In genomic region chr16:79589495-79590134, GRCh38 we compare ENCODE assay signal across 8 cellular contexts. TPM values are rescaled to one million over a fixed set of nuclear protein-coding genes. Genes with fewer than 3 reads are reported as not detected.
DNase-seq lines count a peak whose midpoint lies in the region; ATAC-seq and TF ChIP-seq lines count a peak whose summit lies in the region.

No MANE protein-coding gene starts in this region.

- peak overlapping the region; percentile 29 to 69 (median 56) for H3K4me3 ChIP-seq in heart right ventricle
- peak overlapping the region; percentile 53 to 56 for H3K4me3 ChIP-seq in vagina

- peaks cover 0 to 5% (median 0%) of the 10 kb centered on the region in 9 donors for H3K36me3 ChIP-seq in heart right ventricle
- no peaks in the 10 kb centered on the region for H3K36me3 ChIP-seq in vagina

- intact Hi-C loops in Right ventricle myocardium inferior (cut with DNase I) = loop anchor here (10.0 kb wide), 1 partner anchor 225 kb away; no protein-coding TSS in a partner anchor
- intact Hi-C loops in cardiac septum (cut with DNase I) = no loop called here
- intact Hi-C loops in heart right ventricle (cut with DNase I) = loop anchor here in 4 of 10 donors (1.0 to 10.0 kb wide), 5 partner anchors 17 to 1465 kb away; no protein-coding TSS in a partner anchor
- intact Hi-C loops in vagina (cut with DNase I) = loop anchor here (10.0 kb wide), 1 partner anchor 905 kb away; no protein-coding TSS in a partner anchor

- ATAC-seq in Right ventricle myocardium inferior (peak; percentile 45), heart right ventricle (peak in 7 of 8 donors; percentile 35 to 62 (median 42)), omental fat pad (ENCODE audit: low FRiP score) (peak; percentile 62), GM21619 (IDR thresholded peaks at IDR 0.05; ENCODE audit: unreplicated experiment) (no peak), HG03521 (IDR thresholded peaks at IDR 0.05; ENCODE audit: unreplicated experiment) (no peak)

- TF ChIP-seq POLR2A in vagina (IDR thresholded peaks at IDR 0.05) = no peak

- H3K27me3 ChIP-seq in heart right ventricle (peaks cover 0 to 27% (median 14%) of the 10 kb centered on the region in 7 donors), vagina (no peaks in the 10 kb centered on the region)

- peak overlapping the region in 8 of 10 donors; percentile 29 to 74 (median 58) for H3K27ac ChIP-seq in heart right ventricle
- peak overlapping the region; percentile 95 for H3K27ac ChIP-seq in vagina

- H3K4me1 ChIP-seq in heart right ventricle (peaks cover 0 to 36% (median 8%) of the 10 kb centered on the region in 9 donors), vagina (peaks cover 53% of the 10 kb centered on the region)

- peak in 1 of 9 donors; percentile 17 for TF ChIP-seq CTCF in heart right ventricle (IDR thresholded peaks at IDR 0.05)
- TF ChIP-seq CTCF in omental fat pad (IDR thresholded peaks at IDR 0.05) = no peak
- no peak for TF ChIP-seq CTCF in vagina (IDR thresholded peaks at IDR 0.05)

- WGBS in heart right ventricle, 2 donors = 10 to 13% methylated on average over 48 of the region's 48 CpGs

- DNase-seq in Right ventricle myocardium inferior (ENCODE audit: missing footprints) = no peak
- DNase-seq in cardiac septum (ENCODE audit: low spot score) = no peak
- DNase-seq in heart right ventricle = peak in 1 of 2 donors; percentile 17
- DNase-seq in omental fat pad (ENCODE audit: low spot score) = no peak
- no peak for DNase-seq in vagina (ENCODE audit: extremely low spot score in 2 of 2)
- no peak for DNase-seq in NCI-H1105 treated with DMSO at 0.1 percent for 48 hours (lab: John Stamatoyannopoulos, UW)

- H3K9me3 ChIP-seq in heart right ventricle = no peaks in the 10 kb centered on the region
- no peaks in the 10 kb centered on the region for H3K9me3 ChIP-seq in vagina

RNA-seq across cellular contexts. Expression of gene MAF, which starts 10.9 kb away (rescaled TPM):
- 19.6 TPM for total RNA-seq in Right ventricle myocardium inferior
- total RNA-seq in cardiac septum = 8.9 TPM
- total RNA-seq in heart right ventricle = 10 to 100 TPM in 5 of 10 donors, 1 to 10 TPM in 5; 6.1 to 40.3 (median 9.4) TPM
- polyA plus RNA-seq in heart right ventricle = 1 to 10 TPM; 2.8 to 4.5 TPM
- 10 to 100 TPM; 49.8 to 83.6 (median 67.8) TPM for total RNA-seq in omental fat pad
- 52.5 TPM for total RNA-seq in vagina

Comparison
In these comparisons a context has a peak if more than half of its experiments do, and no peak if none do; other contexts are left out.
1. ATAC-seq: peak in Right ventricle myocardium inferior (single experiment), heart right ventricle (7 of 8) and omental fat pad (single experiment); none in GM21619 (single experiment) and HG03521 (single experiment).